Comparison of ENCODE assay signal across 8 cellular contexts in genomic region chr3:158105124-158105709, GRCh38. TPM values are rescaled to one million over a fixed set of nuclear protein-coding genes. Genes with fewer than 3 reads are reported as not detected.
DNase-seq lines count a peak whose midpoint lies in the region; ATAC-seq and TF ChIP-seq lines count a peak whose summit lies in the region.

No MANE protein-coding gene starts in this region.

- H3K9ac ChIP-seq in colonic mucosa (ENCODE audit: low read depth in 2 of 2, low read length in 2 of 2) = no peak overlapping the region

- H3K27ac Mint-ChIP-seq in naive thymus-derived CD8-positive, alpha-beta T cell = peak overlapping the region in 1 of 10 donors; percentile 19

- no peaks in the 10 kb centered on the region for H3K9me3 ChIP-seq in colonic mucosa

- H3K36me3 ChIP-seq in colonic mucosa = no peaks in the 10 kb centered on the region

- intact Hi-C loops in colonic mucosa (cut with DNase I) = no loop called here

- peak; percentile 16 for DNase-seq in GM04503 (ENCODE audit: low read depth)
- peak; percentile 51 for DNase-seq in NCI-H1105 (lab: John Stamatoyannopoulos, UW)
- no peak for DNase-seq in colonic mucosa
- DNase-seq in naive thymus-derived CD8-positive, alpha-beta T cell = peak in 1 of 10 donors; percentile 8
- no peak for DNase-seq in NAMALWA (ENCODE audit: low spot score)

- H3K4me3 ChIP-seq in colonic mucosa = peak overlapping the region; percentile 24

- peaks cover 83% of the 10 kb centered on the region for H3K27me3 ChIP-seq in colonic mucosa

- peaks cover 14% of the 10 kb centered on the region for H3K4me1 ChIP-seq in colonic mucosa

- peaks cover 29 to 59% (median 51%) of the 10 kb centered on the region in 4 donors for H3K4me1 Mint-ChIP-seq in naive thymus-derived CD8-positive, alpha-beta T cell

- ATAC-seq in naive thymus-derived CD8-positive, alpha-beta T cell = no peak
- no peak for ATAC-seq in GM21381 (IDR thresholded peaks at IDR 0.05; ENCODE audit: unreplicated experiment)
- ATAC-seq in GM19395 (IDR thresholded peaks at IDR 0.05; ENCODE audit: unreplicated experiment) = no peak
- no peak for ATAC-seq in GM21619 (IDR thresholded peaks at IDR 0.05; ENCODE audit: unreplicated experiment)

- TF ChIP-seq CTCF in colonic mucosa (IDR thresholded peaks at IDR 0.05) = no peak

- H3K9me3 Mint-ChIP-seq in naive thymus-derived CD8-positive, alpha-beta T cell = peaks cover 0 to 31% (median 2%) of the 10 kb centered on the region in 9 donors

- POLR2A ChIA-PET in naive thymus-derived CD8-positive, alpha-beta T cell (lab: Charles Lee) = interaction anchor here (0.6 kb wide), 1 partner anchor 599 kb away, joined by 4 read pairs; no protein-coding TSS in a partner anchor

- H3K27ac ChIP-seq in colonic mucosa = no peak overlapping the region

- peaks cover 49 to 92% (median 77%) of the 10 kb centered on the region in 5 donors for H3K27me3 Mint-ChIP-seq in naive thymus-derived CD8-positive, alpha-beta T cell

- peak overlapping the region; percentile 12 to 87 (median 56) for H3K4me3 Mint-ChIP-seq in naive thymus-derived CD8-positive, alpha-beta T cell

- peaks cover 0 to 30% (median 22%) of the 10 kb centered on the region in 3 donors for H3K36me3 Mint-ChIP-seq in naive thymus-derived CD8-positive, alpha-beta T cell

RNA-seq across cellular contexts. Expression of gene SHOX2, which starts 1.0 kb away (rescaled TPM):
- total RNA-seq in colonic mucosa = not detected
- not detected for total RNA-seq in naive thymus-derived CD8-positive, alpha-beta T cell
- polyA plus RNA-seq in naive thymus-derived CD8-positive, alpha-beta T cell = not detected

RNA-seq across cellular contexts. Expression of gene RSRC1, which starts 4.7 kb away (rescaled TPM):
- total RNA-seq in colonic mucosa = 10 to 100 TPM; 28.5 to 32.0 TPM
- total RNA-seq in naive thymus-derived CD8-positive, alpha-beta T cell = 10 to 100 TPM; 32.6 to 36.9 TPM
- polyA plus RNA-seq in naive thymus-derived CD8-positive, alpha-beta T cell = 10 to 100 TPM; 30.2 to 38.3 (median 32.6) TPM

Comparison
In these comparisons a context has a peak if more than half of its experiments do, and no peak if none do; other contexts are left out.
1. DNase-seq: peak in GM04503 (single experiment) and NCI-H1105 (single experiment); none in colonic mucosa (single experiment) and NAMALWA (single experiment).